In the genomic region with DNA sequence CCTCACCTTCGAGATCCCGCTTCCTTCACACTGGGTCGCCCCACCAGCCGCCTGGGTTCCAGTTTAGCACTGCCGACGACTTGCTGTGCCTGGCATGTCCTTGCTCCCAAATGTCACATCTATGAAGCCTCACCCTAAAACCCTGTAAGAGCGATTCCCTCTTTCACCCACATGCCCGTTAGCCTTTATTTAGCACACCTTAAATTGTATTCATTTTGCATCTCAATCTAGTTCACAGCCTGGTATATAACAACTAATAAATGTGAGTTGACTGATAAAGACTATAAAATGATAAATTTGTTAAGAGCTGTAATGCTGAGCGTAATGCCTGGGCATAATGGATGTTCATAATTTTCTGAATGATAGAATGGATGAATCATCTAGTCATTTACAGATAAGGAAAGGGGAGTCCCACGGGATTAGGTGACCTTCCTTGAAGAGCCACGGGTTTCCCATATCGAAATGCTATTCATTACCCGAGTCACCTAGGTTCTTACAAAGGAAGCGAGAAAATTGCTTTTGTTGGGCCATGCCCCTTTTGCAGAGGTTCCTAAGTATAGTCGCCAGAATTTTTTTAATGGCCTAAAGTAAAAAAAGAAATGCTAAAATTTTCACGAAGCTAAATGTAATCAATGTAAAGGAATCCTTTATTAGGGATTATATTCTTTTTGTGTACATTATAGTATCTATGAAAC, we compare ENCODE assay signal across 8 cellular contexts. TPM values are rescaled to one million over a fixed set of nuclear protein-coding genes. Genes with fewer than 3 reads are reported as not detected.
DNase-seq lines count a peak whose midpoint lies in the region; ATAC-seq, FAIRE-seq and TF ChIP-seq lines count a peak whose summit lies in the region.

No MANE protein-coding gene starts in this region.

- no peak overlapping the region for H3K14ac ChIP-seq in mesenchymal stem cell (ENCODE audit: low read length in 2 of 2)

- peaks cover 9 to 35% (median 10%) of the 10 kb centered on the region in 4 donors for H3K4me1 Mint-ChIP-seq in CD4-positive, CD25-positive, alpha-beta regulatory T cell
- peaks cover 4% of the 10 kb centered on the region for H3K4me1 Mint-ChIP-seq in astrocyte (ENCODE audit: low read depth, unreplicated experiment)

- H3K9ac ChIP-seq in KMS-11: peak overlapping the region; percentile 60
- peak overlapping the region; percentile 67 for H3K9ac ChIP-seq in astrocyte (ENCODE audit: low read length)
- peak overlapping the region; percentile 85 for H3K9ac ChIP-seq in mesenchymal stem cell (ENCODE audit: low read length)

- H3K27ac ChIP-seq in CD4-positive, CD25-positive, alpha-beta regulatory T cell (ENCODE audit: insufficient read depth, low read length, poor library complexity, severe bottlenecking): peak overlapping the region; percentile 85
- H3K27ac ChIP-seq in KMS-11 (peak overlapping the region; percentile 73), astrocyte (ENCODE audit: low read depth, low read length) (peak overlapping the region; percentile 36), mesenchymal stem cell (ENCODE audit: low read length, poor library complexity, severe bottlenecking) (peak overlapping the region; percentile 81)

- peak overlapping the region in 1 of 2 experiments; percentile 10 for H2BK12ac ChIP-seq in mesenchymal stem cell (ENCODE audit: low read length in 2 of 2)

- TF ChIP-seq CTCF in KMS-11 (conservative IDR thresholded peaks at IDR 0.05; ENCODE audit: low read depth, low read length) (no peak), astrocyte (IDR thresholded peaks at IDR 0.05; ENCODE audit: insufficient read depth, low read depth, low read length) (no peak), GM10266 (IDR thresholded peaks at IDR 0.05; ENCODE audit: control insufficient read depth, insufficient read depth, low read depth, missing control alignments) (no peak)

- no peaks in the 10 kb centered on the region for H3K27me3 Mint-ChIP-seq in CD4-positive, CD25-positive, alpha-beta regulatory T cell
- H3K27me3 Mint-ChIP-seq in astrocyte (ENCODE audit: low read depth, unreplicated experiment): no peaks in the 10 kb centered on the region

- H3K18ac ChIP-seq in mesenchymal stem cell (ENCODE audit: low read depth in 1 of 2, low read length in 2 of 2): peak overlapping the region in 1 of 2 experiments; percentile 18

- H3K36me3 Mint-ChIP-seq in CD4-positive, CD25-positive, alpha-beta regulatory T cell: peaks cover 8% of the 10 kb centered on the region
- no peaks in the 10 kb centered on the region for H3K36me3 Mint-ChIP-seq in astrocyte (ENCODE audit: low read depth, unreplicated experiment)

- no peak overlapping the region for H3K4ac ChIP-seq in mesenchymal stem cell (ENCODE audit: low read depth in 1 of 2, low read length in 2 of 2)

- H2BK120ac ChIP-seq in mesenchymal stem cell (ENCODE audit: low read depth, low read length): no peak overlapping the region

- 11% methylated on average over 13 of the region's 16 CpGs for WGBS in mesenchymal stem cell

- no peaks in the 10 kb centered on the region for H3K9me3 ChIP-seq in CD4-positive, CD25-positive, alpha-beta regulatory T cell (ENCODE audit: control insufficient read depth in 2 of 2, low read length in 2 of 2)
- H3K9me3 ChIP-seq in astrocyte (ENCODE audit: insufficient read depth, low read depth, low read length): no peaks in the 10 kb centered on the region
- no peaks in the 10 kb centered on the region for H3K9me3 ChIP-seq in mesenchymal stem cell (ENCODE audit: control insufficient read depth, low read length)

- H4K8ac ChIP-seq in mesenchymal stem cell (ENCODE audit: low read length): no peak overlapping the region

- H3K4me2 ChIP-seq in KMS-11: peak overlapping the region; percentile 95
- peak overlapping the region; percentile 89 for H3K4me2 ChIP-seq in astrocyte (ENCODE audit: low read length)
- H3K4me2 ChIP-seq in mesenchymal stem cell (ENCODE audit: low read length, poor library complexity, severe bottlenecking): peak overlapping the region; percentile 93

- H3K4me1 ChIP-seq in CD4-positive, CD25-positive, alpha-beta regulatory T cell (ENCODE audit: control insufficient read depth, insufficient read depth, low read length, poor library complexity, severe bottlenecking): peaks cover 16% of the 10 kb centered on the region
- H3K4me1 ChIP-seq in KMS-11 (ENCODE audit: low read depth, poor library complexity, severe bottlenecking) (peaks cover 19% of the 10 kb centered on the region), astrocyte (ENCODE audit: insufficient read depth, low read length) (peaks cover 5% of the 10 kb centered on the region), mesenchymal stem cell (ENCODE audit: control insufficient read depth, insufficient read depth, low read depth, low read length) (no peaks in the 10 kb centered on the region)

- no peak overlapping the region for H3K23ac ChIP-seq in mesenchymal stem cell (ENCODE audit: low read length in 2 of 2)

- H3K4me3 Mint-ChIP-seq in CD4-positive, CD25-positive, alpha-beta regulatory T cell: peak overlapping the region; percentile 92 to 98 (median 96)
- peak overlapping the region; percentile 92 for H3K4me3 Mint-ChIP-seq in astrocyte (ENCODE audit: unreplicated experiment)

- H3K27me3 ChIP-seq in CD4-positive, CD25-positive, alpha-beta regulatory T cell (ENCODE audit: control insufficient read depth, insufficient read depth, low read length): no peaks in the 10 kb centered on the region
- H3K27me3 ChIP-seq in KMS-11 (ENCODE audit: insufficient read depth, low read depth): no peaks in the 10 kb centered on the region
- no peaks in the 10 kb centered on the region for H3K27me3 ChIP-seq in astrocyte (ENCODE audit: insufficient read depth, low read length)
- peaks cover 0 to 15% of the 10 kb centered on the region in 2 experiments for H3K27me3 ChIP-seq in mesenchymal stem cell (ENCODE audit: control insufficient read depth in 1 of 2, insufficient read depth in 1 of 2, low read length in 2 of 2)

- H4K20me1 ChIP-seq in KMS-11 (ENCODE audit: insufficient read depth): no peaks in the 10 kb centered on the region
- H4K20me1 ChIP-seq in astrocyte (ENCODE audit: insufficient read depth, low read length): no peaks in the 10 kb centered on the region

- H3K79me1 ChIP-seq in mesenchymal stem cell (replicated peaks; ENCODE audit: low read length, poor library complexity, severe bottlenecking): no peaks in the 10 kb centered on the region

- H2BK15ac ChIP-seq in mesenchymal stem cell (ENCODE audit: low read depth, poor library complexity, severe bottlenecking): no peak overlapping the region

- no peak overlapping the region for H4K91ac ChIP-seq in mesenchymal stem cell (ENCODE audit: low read length)

- no peaks in the 10 kb centered on the region for H3K79me2 ChIP-seq in KMS-11 (ENCODE audit: insufficient read depth, low read depth)
- H3K79me2 ChIP-seq in astrocyte (ENCODE audit: insufficient read depth, low read length): peaks cover 25% of the 10 kb centered on the region

- DNase-seq in CD4-positive, CD25-positive, alpha-beta regulatory T cell: no peak
- no peak for DNase-seq in astrocyte (ENCODE audit: low read depth)
- DNase-seq in mesenchymal stem cell: peak; percentile 15
- no peak for DNase-seq in NCI-H2196 treated with DMSO at 0.1 percent for 48 hours (lab: John Stamatoyannopoulos, UW; ENCODE audit: unreplicated experiment)
- DNase-seq in GM10266 (ENCODE audit: extremely low spot score): no peak

- H2AFZ ChIP-seq in KMS-11 (ENCODE audit: low read depth) (peak overlapping the region; percentile 86), astrocyte (ENCODE audit: low read depth, low read length) (peak overlapping the region; percentile 91), mesenchymal stem cell (ENCODE audit: low read depth, low read length) (no peak overlapping the region)

- no peak for ATAC-seq in CD4-positive, CD25-positive, alpha-beta regulatory T cell (ENCODE audit: low read depth in 2 of 2)
- ATAC-seq in GM21381 (IDR thresholded peaks at IDR 0.05; ENCODE audit: unreplicated experiment) (no peak), GM18873 (IDR thresholded peaks at IDR 0.05; ENCODE audit: low FRiP score, unreplicated experiment) (no peak)

- peak; percentile 9 for FAIRE-seq in astrocyte (lab: Jason Lieb, UNC)

- H2BK5ac ChIP-seq in mesenchymal stem cell (ENCODE audit: low read depth, low read length, poor library complexity, severe bottlenecking): no peak overlapping the region

- H3K36me3 ChIP-seq in CD4-positive, CD25-positive, alpha-beta regulatory T cell (ENCODE audit: control insufficient read depth, insufficient read depth, low read length): no peaks in the 10 kb centered on the region
- no peaks in the 10 kb centered on the region for H3K36me3 ChIP-seq in KMS-11 (ENCODE audit: insufficient read depth)
- no peaks in the 10 kb centered on the region for H3K36me3 ChIP-seq in astrocyte (ENCODE audit: insufficient read depth, low read length)
- H3K36me3 ChIP-seq in mesenchymal stem cell (ENCODE audit: control insufficient read depth in 1 of 2, insufficient read depth in 2 of 2, low read depth in 1 of 2, low read length in 2 of 2): no peaks in the 10 kb centered on the region

- H2AK5ac ChIP-seq in mesenchymal stem cell (ENCODE audit: low read length, severe bottlenecking): no peak overlapping the region

- peak overlapping the region; percentile 98 to 99 (median 98) for H3K27ac Mint-ChIP-seq in CD4-positive, CD25-positive, alpha-beta regulatory T cell
- peak overlapping the region; percentile 78 for H3K27ac Mint-ChIP-seq in astrocyte (ENCODE audit: unreplicated experiment)

- peak overlapping the region; percentile 85 for H3K4me3 ChIP-seq in CD4-positive, CD25-positive, alpha-beta regulatory T cell (ENCODE audit: low read depth, low read length)
- H3K4me3 ChIP-seq in KMS-11 (IDR thresholded peaks at IDR 0.05; ENCODE audit: insufficient read depth, low read depth, low read length) (no peak overlapping the region), astrocyte (ENCODE audit: insufficient read depth, low read depth, low read length) (peak overlapping the region; percentile 83), mesenchymal stem cell (ENCODE audit: insufficient read depth in 1 of 2, low read depth in 1 of 2, low read length in 2 of 2) (peak overlapping the region; percentile 71 to 92)

- peaks cover 0 to 1% (median 0%) of the 10 kb centered on the region in 7 donors for H3K9me3 Mint-ChIP-seq in CD4-positive, CD25-positive, alpha-beta regulatory T cell
- H3K9me3 Mint-ChIP-seq in astrocyte (ENCODE audit: unreplicated experiment): no peaks in the 10 kb centered on the region

RNA-seq across cellular contexts. Expression of gene AP1S2, which starts 1.1 kb away (rescaled TPM):
- total RNA-seq in CD4-positive, CD25-positive, alpha-beta regulatory T cell: 32.8 TPM
- 10 to 100 TPM; 68.4 to 93.5 (median 77.8) TPM for polyA plus RNA-seq in CD4-positive, CD25-positive, alpha-beta regulatory T cell
- total RNA-seq in astrocyte: 43.5 and 74.2 TPM in 2 replicates
- polyA plus RNA-seq in mesenchymal stem cell (2013, experiment 1 of 2): 45.4 TPM
- 47.5 TPM for polyA plus RNA-seq in mesenchymal stem cell (2013, experiment 2 of 2)
